ENCODE assay signal across 8 cellular contexts in the genomic region with DNA sequence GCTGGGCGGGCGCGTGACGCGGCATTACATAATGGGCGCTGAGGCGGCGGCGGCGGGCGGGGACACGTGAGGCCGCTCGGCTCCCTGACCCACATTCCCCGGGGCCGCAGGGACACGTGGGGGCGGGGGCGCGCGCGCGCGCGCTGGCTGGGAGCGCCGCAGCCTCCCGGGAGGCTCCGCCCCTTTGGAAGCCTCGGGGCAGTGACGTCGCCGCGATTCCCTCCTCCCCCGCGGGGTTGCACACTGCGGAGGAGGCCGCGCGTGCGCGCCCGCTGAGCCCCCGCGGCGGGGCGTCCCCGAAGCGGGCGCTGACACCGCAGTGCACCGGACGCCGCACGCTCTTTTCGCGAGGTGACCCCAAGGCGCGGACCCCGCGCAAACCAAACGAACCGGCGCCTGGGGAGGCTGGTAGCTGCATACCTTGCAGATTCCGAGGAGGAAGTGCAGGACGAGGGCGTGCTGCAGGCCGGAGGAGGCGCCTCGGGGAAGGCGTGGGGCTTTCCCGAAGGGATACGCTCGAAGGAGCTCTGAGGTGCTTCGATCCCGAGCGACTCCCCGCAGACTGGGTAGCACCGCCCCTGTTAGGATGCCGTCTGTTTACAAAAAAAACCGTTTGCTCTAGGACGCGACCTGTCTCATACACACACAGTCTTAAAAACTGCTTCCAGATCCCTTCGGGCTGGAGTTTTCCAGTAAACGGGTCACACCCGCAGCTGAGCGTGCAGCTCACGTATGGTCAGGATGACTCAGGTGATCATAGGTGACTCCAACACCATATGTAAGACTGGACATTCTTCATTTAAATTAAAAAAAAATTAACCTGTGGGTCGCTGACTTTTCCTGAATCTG. TPM values are rescaled to one million over a fixed set of nuclear protein-coding genes. Genes with fewer than 3 reads are reported as not detected.
DNase-seq lines count a peak whose midpoint lies in the region; ATAC-seq and TF ChIP-seq lines count a peak whose summit lies in the region.

No MANE protein-coding gene starts in this region.

- H3K4me3 ChIP-seq in NB4 (ENCODE audit: low read depth, low read length), result peak overlapping the region; percentile 79

- H3K27ac ChIP-seq in temporal lobe (ENCODE audit: low read depth, low read length), result peak overlapping the region; percentile 83

- TF ChIP-seq POLR2A in NB4 (IDR thresholded peaks at IDR 0.05; ENCODE audit: extremely low read depth, insufficient read length), result peak; percentile 69

- peak; percentile 98 for DNase-seq in GM10266 (ENCODE audit: extremely low spot score)
- DNase-seq in NB4 (ENCODE audit: low read depth), result peak; percentile 96
- peak; percentile 97 for DNase-seq in SK-N-DZ (ENCODE audit: low spot score)
- peak; percentile 98 for DNase-seq in activated naive CD4-positive, alpha-beta T cell treated with anti-CD3 and anti-CD28 coated beads, Interleukin-2, amount 50 U/mL, for 16 hours
- peak; percentile 97 for DNase-seq in globus pallidus (ENCODE audit: low spot score)
- peak; percentile 97 for DNase-seq in omental fat pad (ENCODE audit: low spot score)

- TF ChIP-seq CTCF in GM10266 (IDR thresholded peaks at IDR 0.05; ENCODE audit: control insufficient read depth, insufficient read depth, low read depth, missing control alignments) (no peak), NB4 (IDR thresholded peaks at IDR 0.05; ENCODE audit: low read depth, low read length) (no peak), omental fat pad (IDR thresholded peaks at IDR 0.05) (no peak)

- ATAC-seq in HG02588 (IDR thresholded peaks at IDR 0.05; ENCODE audit: unreplicated experiment) (peak; percentile 78), omental fat pad (ENCODE audit: low FRiP score) (peak; percentile 87)

RNA-seq across cellular contexts. Expression of a gene that starts 1.0 kb away (rescaled TPM):
- polyA plus RNA-seq in SK-N-DZ (2014; cell fraction: cytosol; rRNA removed), result 19.2 and 22.6 TPM in 2 replicates
- polyA plus RNA-seq in SK-N-DZ (2014; cell fraction: nucleus; rRNA removed), result 11.1 and 19.1 TPM in 2 replicates
- total RNA-seq in omental fat pad (10 to 100 TPM; 19.6 to 36.9 (median 22.7) TPM), temporal lobe (30.0 TPM)

RNA-seq across cellular contexts. Expression of a gene that starts 29.2 kb away (rescaled TPM):
- polyA plus RNA-seq in SK-N-DZ (2014; cell fraction: cytosol; rRNA removed), result 2,583 and 3,247 TPM in 2 replicates
- polyA plus RNA-seq in SK-N-DZ (2014; cell fraction: nucleus; rRNA removed), result 1,794 and 3,154 TPM in 2 replicates
- 1,000 to 10,000 TPM; 1,996 to 2,993 (median 2,303) TPM for total RNA-seq in omental fat pad
- total RNA-seq in temporal lobe, result 1,999 TPM

RNA-seq across cellular contexts. Expression of a gene that starts 29.3 kb away (rescaled TPM):
- 14.5 and 21.2 TPM in 2 replicates for polyA plus RNA-seq in SK-N-DZ (2014; cell fraction: cytosol; rRNA removed)
- 10.1 and 11.3 TPM in 2 replicates for polyA plus RNA-seq in SK-N-DZ (2014; cell fraction: nucleus; rRNA removed)
- 10 to 100 TPM in 3 of 4 donors, 1 to 10 TPM in 1; 8.9 to 15.1 (median 11.7) TPM for total RNA-seq in omental fat pad
- 34.2 TPM for total RNA-seq in temporal lobe

Comparison
In these comparisons a context has a peak if more than half of its experiments do, and no peak if none do; other contexts are left out.
1. Peak in every context shown above with its lines: DNase-seq, ATAC-seq, H3K4me3 ChIP-seq and H3K27ac ChIP-seq.